In genomic region chr19:49809987-49810389, GRCh38 we compare ENCODE assay signal across 1 cellular context.
TF ChIP-seq lines count a peak whose summit lies in the region.

No MANE protein-coding gene starts in this region.

TF ChIP-seq in H1, 55 proteins besides CTCF, POLR2A, EP300 and RAD21:
- no peak for TF ChIP-seq GABPA (IDR thresholded peaks at IDR 0.05; ENCODE audit: borderline replicate concordance, insufficient read depth, low read length)
- TF ChIP-seq, protein P1, sequence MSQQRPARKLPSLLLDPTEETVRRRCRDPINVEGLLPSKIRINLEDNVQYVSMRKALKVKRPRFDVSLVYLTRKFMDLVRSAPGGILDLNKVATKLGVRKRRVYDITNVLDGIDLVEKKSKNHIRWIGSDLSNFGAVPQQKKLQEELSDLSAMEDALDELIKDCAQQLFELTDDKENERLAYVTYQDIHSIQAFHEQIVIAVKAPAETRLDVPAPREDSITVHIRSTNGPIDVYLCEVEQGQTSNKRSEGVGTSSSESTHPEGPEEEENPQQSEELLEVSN (IDR thresholded peaks at IDR 0.05): peak; percentile 4; the same call in 1 of the 2 replicates
